ENCODE assay signal across 19 cellular contexts in the genomic region with DNA sequence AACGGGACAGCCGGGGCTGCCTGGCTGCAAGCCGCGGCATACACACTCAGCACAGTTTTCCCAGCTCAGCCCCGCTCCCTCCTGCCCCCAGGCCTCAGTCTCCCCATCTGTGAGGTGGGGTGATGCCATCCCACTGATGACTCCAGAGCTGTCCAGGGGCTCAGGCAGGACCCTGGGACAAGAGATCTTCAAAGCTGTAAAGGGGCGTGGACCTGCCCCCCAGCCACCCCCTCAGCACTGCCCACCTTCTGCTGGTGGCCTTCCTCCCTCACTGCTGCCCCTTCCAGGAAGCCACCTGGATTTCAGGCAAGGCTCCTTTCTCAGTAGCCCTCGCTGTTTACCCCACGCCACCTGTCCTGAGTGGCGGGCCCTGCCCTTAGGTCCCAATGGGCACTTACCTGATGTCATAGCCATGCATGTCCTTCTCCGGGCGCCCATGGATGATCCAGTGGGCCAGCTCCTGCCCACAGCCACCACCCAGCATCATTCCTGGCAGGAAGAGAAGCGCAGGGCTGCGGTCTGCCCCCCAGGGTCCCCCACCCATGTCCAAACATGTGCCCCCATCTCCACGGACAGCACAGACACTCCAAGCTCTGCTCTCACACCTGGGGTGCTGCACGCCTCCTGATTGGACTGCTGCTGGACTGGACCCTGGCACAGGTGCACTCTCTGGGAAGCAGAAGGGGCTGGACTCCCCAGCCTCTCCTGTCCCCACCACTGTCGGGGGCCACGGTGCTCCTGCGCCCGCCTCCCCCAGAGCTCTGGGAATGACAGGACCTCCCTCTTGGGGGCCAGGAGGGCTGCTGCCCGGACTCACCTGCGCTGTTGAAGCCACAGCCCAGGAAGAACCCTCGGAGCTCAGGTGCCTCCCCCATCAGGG. TPM values are rescaled to one million over a fixed set of nuclear protein-coding genes. Genes with fewer than 3 reads are reported as not detected.
DNase-seq lines count a peak whose midpoint lies in the region; FAIRE-seq and TF ChIP-seq lines count a peak whose summit lies in the region.
"Had no signal": no experiment of that assay in that cellular context is flagged by ENCODE, and none has a peak within 500 bp of the region (broad histone marks: within the 10 kb centered on the region; RNA-seq: fewer than 3 reads in every experiment).

No MANE protein-coding gene starts in this region.

- H3K36me3 ChIP-seq in ACC112 (ENCODE audit: insufficient read depth, low read length) = no peaks in the 10 kb centered on the region
- H3K36me3 ChIP-seq in H1 (ENCODE audit: control insufficient read depth in 2 of 4, insufficient read depth in 4 of 4, low read length in 3 of 4) = no peaks in the 10 kb centered on the region
- H3K36me3 ChIP-seq in ovary = no peaks in the 10 kb centered on the region

- H3K4me3 ChIP-seq in ACC112 (ENCODE audit: low read depth, low read length) (no peak overlapping the region), H1 (ENCODE audit: extremely low read depth in 1 of 4, insufficient read depth in 2 of 4, low read depth in 3 of 4, low read length in 4 of 4) (no peak overlapping the region), ovary (no peak overlapping the region)

- no peaks in the 10 kb centered on the region for H3K79me2 ChIP-seq in ACC112 (ENCODE audit: control insufficient read depth, insufficient read depth, low read length, unreplicated experiment)
- no peaks in the 10 kb centered on the region for H3K79me2 ChIP-seq in H1 (ENCODE audit: control insufficient read depth in 1 of 2, insufficient read depth in 2 of 2, low read length in 2 of 2)

- TF ChIP-seq CTCF in H1 (IDR thresholded peaks at IDR 0.05; ENCODE audit: control extremely low read depth in 1 of 3, insufficient read depth in 1 of 3, low read depth in 1 of 3, low read length in 3 of 3) (no peak), ovary (IDR thresholded peaks at IDR 0.05) (no peak)

- no peak overlapping the region for H3K56ac ChIP-seq in H1 (replicated peaks; ENCODE audit: insufficient read length, low read depth, low read length)

- no peaks in the 10 kb centered on the region for H3K23me2 ChIP-seq in H1 (ENCODE audit: low read depth, low read length)

- H3K27me3 ChIP-seq in ACC112 (ENCODE audit: insufficient read depth, low read length) (no peaks in the 10 kb centered on the region), H1 (replicated peaks in 1 of 4; ENCODE audit: control insufficient read depth in 3 of 4, extremely low read depth in 1 of 4, insufficient read depth in 3 of 4, low read length in 3 of 4) (no peaks in the 10 kb centered on the region), ovary (no peaks in the 10 kb centered on the region)

- H3K9ac ChIP-seq in H1 (replicated peaks in 1 of 4; ENCODE audit: extremely low read depth in 1 of 4, low read depth in 3 of 4, low read length in 3 of 4) = no peak overlapping the region

- no peak overlapping the region for H3K4ac ChIP-seq in H1 (replicated peaks; ENCODE audit: insufficient read length, low read depth, low read length)

- intact Hi-C loops in ovary (cut with DNase I) = loop anchor here in 3 of 4 donors (10.0 kb wide), 3 partner anchors 128 to 308 kb away; no protein-coding TSS in a partner anchor

- no peak overlapping the region for H2BK20ac ChIP-seq in H1 (ENCODE audit: low read length)

- H2BK5ac ChIP-seq in H1 (ENCODE audit: low read depth, low read length) = peak overlapping the region; percentile 26; the same call in 1 of the 2 replicates

- WGBS in H1 (ENCODE audit: extremely low coverage in 1 of 2, insufficient coverage in 1 of 2, insufficient read length in 1 of 2, insufficient replicate concordance in 2 of 2, low coverage in 1 of 2, low lambda C conversion rate in 2 of 2, missing lambda C conversion rate in 1 of 2), 2 experiments = 82% methylated on average over 18 of the region's 22 CpGs; no CpG with 5 or more reads in 1 of the 2 experiments
- WGBS in ovary, 3 donors = 93 to 95% (median 94%) methylated on average over 22 of the region's 22 CpGs

- no peak overlapping the region for H3K14ac ChIP-seq in H1 (ENCODE audit: insufficient read length)

- no peak overlapping the region for H3K23ac ChIP-seq in H1 (ENCODE audit: insufficient read length)

- TF ChIP-seq EP300 in H1 (IDR thresholded peaks at IDR 0.05; ENCODE audit: borderline replicate concordance in 1 of 2, low read depth in 2 of 2, low read length in 2 of 2) (no peak), ovary (IDR thresholded peaks at IDR 0.05) (no peak)

- no peak overlapping the region for H2BK12ac ChIP-seq in H1 (ENCODE audit: low read depth, low read length)

- H2BK120ac ChIP-seq in H1 (replicated peaks; ENCODE audit: low read depth, low read length) = no peak overlapping the region

- TF ChIP-seq RAD21 in H1 (IDR thresholded peaks at IDR 0.05 in 1 of 2, conservative IDR thresholded peaks at IDR 0.05 in 1 of 2; ENCODE audit: low read depth in 2 of 2, low read length in 2 of 2) = no peak

- H3K27ac ChIP-seq in ACC112 (ENCODE audit: low read depth, low read length) = peak overlapping the region; percentile 88
- H3K27ac ChIP-seq in H1 (ENCODE audit: low read depth, low read length) = no peak overlapping the region
- H3K27ac ChIP-seq in ovary = no peak overlapping the region

- FAIRE-seq in H1 (lab: Jason Lieb, UNC) = no peak
- FAIRE-seq: keratinocyte had no signal

- CTCF ChIA-PET in H1 (lab: Charles Lee; ENCODE audit: partially characterized antibody) = interaction anchor here (0.8 to 4.7 kb wide), 7 partner anchors 13 to 217 kb away, joined by 3 to 39 read pairs (median 5); a partner anchor contains a TSS

- H3K18ac ChIP-seq in H1 (ENCODE audit: extremely low read depth, low read length) = no peak overlapping the region

- POLR2A ChIA-PET in H1 (lab: Charles Lee; ENCODE audit: partially characterized antibody) = no interaction called here

- H3K79me1 ChIP-seq in H1 (ENCODE audit: low read depth, low read length) = no peaks in the 10 kb centered on the region

- no peak overlapping the region for H3K4me2 ChIP-seq in H1 (ENCODE audit: insufficient read depth in 1 of 2, low read depth in 2 of 2, low read length in 2 of 2)

- H3K4me1 ChIP-seq in ACC112 (ENCODE audit: control insufficient read depth, insufficient read depth, low read length, unreplicated experiment) (peaks cover 66% of the 10 kb centered on the region), H1 (replicated peaks in 1 of 4; ENCODE audit: control insufficient read depth in 3 of 4, insufficient read depth in 4 of 4, low read length in 3 of 4) (peaks cover 0 to 9% (median 3%) of the 10 kb centered on the region in 4 experiments; a peak in 3 of 7 replicates), ovary (ENCODE audit: insufficient read depth) (peaks cover 18% of the 10 kb centered on the region)

- no peak overlapping the region; the same call in 1 of the 2 replicates for H2BK15ac ChIP-seq in H1 (ENCODE audit: low read length)

- H4K8ac ChIP-seq in H1 (ENCODE audit: extremely low read depth, insufficient read depth, low read length) = no peak overlapping the region; the same call in 1 of the 2 replicates

- peaks cover 0 to 4% of the 10 kb centered on the region in 2 experiments for H4K20me1 ChIP-seq in H1 (replicated peaks in 1 of 2; ENCODE audit: control insufficient read depth in 1 of 2, insufficient read depth in 2 of 2, low read length in 2 of 2)

- no peaks in the 10 kb centered on the region for H3K9me3 ChIP-seq in H1 (ENCODE audit: insufficient read depth in 2 of 2, low read depth in 1 of 2, low read length in 1 of 2)
- H3K9me3 ChIP-seq in ovary = no peaks in the 10 kb centered on the region

- H4K5ac ChIP-seq in H1 (ENCODE audit: insufficient read length, low read depth, low read length) = no peak overlapping the region

- H2AK5ac ChIP-seq in H1 (ENCODE audit: low read depth, low read length) = no peak overlapping the region

- DNase-seq in Daoy (ENCODE audit: low read depth) (peak; percentile 5), H1 (ENCODE audit: low read depth in 1 of 2, low spot score in 2 of 2) (no peak), ovary (peak in 3 of 5 donors; percentile 16 to 33 (median 21)), NCI-H1436 treated with DMSO at 0.1 percent for 48 hours (lab: John Stamatoyannopoulos, UW) (no peak), DMS79 treated with DMSO at 0.1 percent for 48 hours (lab: John Stamatoyannopoulos, UW) (no peak), NCI-H345 treated with DMSO at 0.1 percent for 48 hours (lab: John Stamatoyannopoulos, UW; ENCODE audit: unreplicated experiment) (no peak)
- DNase-seq: activated CD8-positive, alpha-beta memory T cell treated with anti-CD3 and anti-CD28 coated beads, Interleukin-2, amount 10 ng/mL, durations not matched to agents 7 days and 5 days; activated effector memory CD4-positive, alpha-beta T cell treated with anti-CD3 and anti-CD28 coated beads, Interleukin-2, amount 50 U/mL, for 16 hours; AML-193; anterior cingulate cortex; hippocampal formation; Kasumi-1; NCI-H1092 treated with DMSO at 0.1 percent for 48 hours; NCI-H69; stimulated activated CD4-positive, alpha-beta T cell treated with anti-CD3 and anti-CD28 coated beads, Interleukin-1b, Interleukin-23, amount 100 ng/mL, for 48 hours; stimulated activated naive CD8-positive, alpha-beta T cell treated with anti-CD3 and anti-CD28 coated beads, Interleukin-15, amount 100 ng/mL, for 72 hours had no signal

- H2AFZ ChIP-seq in ACC112 (ENCODE audit: low read length, unreplicated experiment) (no peak overlapping the region), H1 (ENCODE audit: low read length) (no peak overlapping the region)

- H4K91ac ChIP-seq in H1 (replicated peaks; ENCODE audit: insufficient read length, low read length) = peak overlapping the region; percentile 30

- TF ChIP-seq POLR2A in H1 (IDR thresholded peaks at IDR 0.05; ENCODE audit: control extremely low read depth in 1 of 2, low read depth in 2 of 2, low read length in 2 of 2) (no peak), ovary (IDR thresholded peaks at IDR 0.05) (no peak)

TF ChIP-seq in H1, 55 proteins besides CTCF, POLR2A, EP300 and RAD21 (continues in another document):
- TF ChIP-seq HDAC2 (IDR thresholded peaks at IDR 0.05; ENCODE audit: borderline replicate concordance in 1 of 2, low read depth in 2 of 2, low read length in 2 of 2) (no peak), YY1 (IDR thresholded peaks at IDR 0.05; ENCODE audit: low read depth, low read length) (no peak), PHF8 (conservative IDR thresholded peaks at IDR 0.05; ENCODE audit: low read depth, low read length) (no peak), TEAD4 (IDR thresholded peaks at IDR 0.05; ENCODE audit: low read depth, low read length) (no peak)

RNA-seq across cellular contexts. Expression of a gene that starts 25.7 kb away (rescaled TPM):
- 0.45 and 1.2 TPM in 2 replicates for total RNA-seq in Daoy (2014; rRNA removed; shearing (Covaris generic))
- total RNA-seq in H1 (2021; fragmentation: NEBNext Ultra II Directional; extraction: Animal tissue kit (Norgen Biotek cat#: 25700)) = 7.3 and 7.4 TPM in 2 replicates
- 6.4 and 13.1 TPM in 2 replicates for polyA plus RNA-seq in H1 (2011; rRNA removed)
- 5.6 TPM for polyA plus RNA-seq in H1 (2011; cell fraction: cytosol; rRNA removed)
- polyA plus RNA-seq in H1 (2011; cell fraction: nucleus; rRNA removed) = 17.1 TPM
- 5.6 to 9.3 TPM (median 7.0 TPM) in 4 replicates for polyA plus RNA-seq in H1 (2012, experiment 1 of 2)
- polyA plus RNA-seq in H1 (2012, experiment 2 of 2) = 5.9 TPM
- 5.1 TPM for polyA plus RNA-seq in H1 (2013, experiment 1 of 2)
- 4.7 TPM for polyA plus RNA-seq in H1 (2013, experiment 2 of 2)
- polyA minus RNA-seq in H1 (2011; rRNA and poly(A)+ RNA removed) = 4.9 and 5.6 TPM in 2 replicates
- polyA minus RNA-seq in H1 (2011; cell fraction: cytosol; rRNA and poly(A)+ RNA removed) = 5.4 TPM
- polyA minus RNA-seq in H1 (2011; cell fraction: nucleus; rRNA and poly(A)+ RNA removed) = 9.3 TPM
- 10 to 100 TPM in 1 of 7 donors, 1 to 10 TPM in 6; 2.5 to 10.0 (median 3.3) TPM for total RNA-seq in ovary
- polyA plus RNA-seq in ovary = 1 to 10 TPM; 2.8 to 5.0 TPM
- polyA plus RNA-seq: neural cell had no signal

Comparison
In these comparisons a context has a peak if more than half of its experiments do, and no peak if none do; other contexts are left out.
1. DNase-seq: peak in Daoy (single experiment) and ovary (3 of 5); none in H1 (0 of 2), NCI-H1436 treated with DMSO at 0.1 percent for 48 hours (single experiment), DMS79 treated with DMSO at 0.1 percent for 48 hours (single experiment) and NCI-H345 treated with DMSO at 0.1 percent for 48 hours (single experiment).